9 cellular contexts compared by ENCODE assay signal in genomic region chr15:67914537-67915373, GRCh38.
A peak's percentile ranks its signal among the peaks of the same experiment; 100 is the strongest.
DNase-seq lines count a peak whose midpoint lies in the region; ATAC-seq, FAIRE-seq and TF ChIP-seq lines count a peak whose summit lies in the region.
"Had no signal": no experiment of that assay in that cellular context is flagged by ENCODE, and none has a peak within 500 bp of the region (broad histone marks: within the 10 kb centered on the region; RNA-seq: fewer than 3 reads in every experiment).

No MANE protein-coding gene starts in this region.

- no peak for TF ChIP-seq POLR2A in suprapubic skin (IDR thresholded peaks at IDR 0.05)

- H3K4me3 ChIP-seq in astrocyte (ENCODE audit: insufficient read depth, low read depth, low read length) = no peak overlapping the region
- no peak overlapping the region for H3K4me3 ChIP-seq in suprapubic skin

- H3K27me3 ChIP-seq in astrocyte (ENCODE audit: insufficient read depth, low read length) (no peaks in the 10 kb centered on the region), suprapubic skin (no peaks in the 10 kb centered on the region)

- H3K4me1 Mint-ChIP-seq in astrocyte (ENCODE audit: low read depth, unreplicated experiment) = peaks cover 27% of the 10 kb centered on the region
- no peaks in the 10 kb centered on the region for H3K4me1 Mint-ChIP-seq in activated T-cell treated with anti-CD3 and anti-CD28 coated beads, Interleukin-2, amount 50 U/mL, for 4 hours (ENCODE audit: low read depth)

- peaks cover 11% of the 10 kb centered on the region for H3K9me3 ChIP-seq in astrocyte (ENCODE audit: insufficient read depth, low read depth, low read length)
- H3K9me3 ChIP-seq in suprapubic skin = no peaks in the 10 kb centered on the region

- no peaks in the 10 kb centered on the region for H3K36me3 Mint-ChIP-seq in astrocyte (ENCODE audit: low read depth, unreplicated experiment)
- no peaks in the 10 kb centered on the region for H3K36me3 Mint-ChIP-seq in activated T-cell treated with anti-CD3 and anti-CD28 coated beads, Interleukin-2, amount 50 U/mL, for 4 hours (ENCODE audit: insufficient read depth)

- H3K27ac Mint-ChIP-seq in astrocyte (ENCODE audit: unreplicated experiment) = peak overlapping the region; percentile 87

- no peak overlapping the region for H3K9ac ChIP-seq in astrocyte (ENCODE audit: low read length)

- no peaks in the 10 kb centered on the region for H3K27me3 Mint-ChIP-seq in astrocyte (ENCODE audit: low read depth, unreplicated experiment)
- peaks cover 8% of the 10 kb centered on the region for H3K27me3 Mint-ChIP-seq in activated T-cell treated with anti-CD3 and anti-CD28 coated beads, Interleukin-2, amount 50 U/mL, for 4 hours (ENCODE audit: low read depth)

- DNase-seq in NCI-H1092 (lab: John Stamatoyannopoulos, UW) (peak; percentile 35), astrocyte (ENCODE audit: low read depth) (peak; percentile 13), left kidney (ENCODE audit: low read depth, low spot score) (peak; percentile 93), suprapubic skin (ENCODE audit: low spot score in 2 of 2) (no peak), mesenteric fat pad (ENCODE audit: low spot score) (no peak), NCI-H2107 (lab: John Stamatoyannopoulos, UW) (no peak)
- DNase-seq in activated T-cell treated with anti-CD3 and anti-CD28 coated beads, Interleukin-2, amount 50 U/mL, for 4 hours = no peak
- DNase-seq in activated T-cell treated with anti-CD3 and anti-CD28 coated beads, Interleukin-2, amount 50 U/mL, for 1 hour = no peak

- WGBS in suprapubic skin = 48% methylated on average over 6 of the region's 6 CpGs

- H3K4me1 ChIP-seq in astrocyte (ENCODE audit: insufficient read depth, low read length) (no peaks in the 10 kb centered on the region), suprapubic skin (peaks cover 14% of the 10 kb centered on the region)

- H3K4me3 Mint-ChIP-seq in astrocyte (ENCODE audit: unreplicated experiment) = peak overlapping the region; percentile 40
- no peak overlapping the region for H3K4me3 Mint-ChIP-seq in activated T-cell treated with anti-CD3 and anti-CD28 coated beads, Interleukin-2, amount 50 U/mL, for 4 hours

- H3K79me2 ChIP-seq in astrocyte (ENCODE audit: insufficient read depth, low read length) = no peaks in the 10 kb centered on the region

- ATAC-seq in activated T-cell treated with anti-CD3 and anti-CD28 coated beads, Interleukin-2, amount 50 U/mL, for 4 hours = no peak
- ATAC-seq: activated CD4-positive, CD25-positive, alpha-beta regulatory T cell treated with anti-CD3 and anti-CD28 coated beads, Interleukin-2, amount 50 U/mL, for 24 hours had no signal

- TF ChIP-seq EP300 in suprapubic skin (IDR thresholded peaks at IDR 0.05) = no peak

- H2AFZ ChIP-seq in astrocyte (ENCODE audit: low read depth, low read length) = peak overlapping the region; percentile 5

- no peak for FAIRE-seq in astrocyte (lab: Jason Lieb, UNC)

- H4K20me1 ChIP-seq in astrocyte (ENCODE audit: insufficient read depth, low read length) = no peaks in the 10 kb centered on the region

- peak overlapping the region; percentile 36 for H3K4me2 ChIP-seq in astrocyte (ENCODE audit: low read length)

- no peaks in the 10 kb centered on the region for H3K9me3 Mint-ChIP-seq in astrocyte (ENCODE audit: unreplicated experiment)
- peaks cover 17% of the 10 kb centered on the region for H3K9me3 Mint-ChIP-seq in activated T-cell treated with anti-CD3 and anti-CD28 coated beads, Interleukin-2, amount 50 U/mL, for 4 hours

- no peak for TF ChIP-seq CTCF in astrocyte (IDR thresholded peaks at IDR 0.05; ENCODE audit: insufficient read depth, low read depth, low read length)
- no peak for TF ChIP-seq CTCF in suprapubic skin (IDR thresholded peaks at IDR 0.05)

- H3K27ac ChIP-seq in astrocyte (ENCODE audit: low read depth, low read length) (no peak overlapping the region), suprapubic skin (peak overlapping the region; percentile 58)

- H3K36me3 ChIP-seq in astrocyte (ENCODE audit: insufficient read depth, low read length) = no peaks in the 10 kb centered on the region
- H3K36me3 ChIP-seq in suprapubic skin = no peaks in the 10 kb centered on the region

Comparison
In these comparisons a context has a peak if more than half of its experiments do, and no peak if none do; other contexts are left out.
1. DNase-seq: peak in NCI-H1092 (single experiment), astrocyte (single experiment) and left kidney (single experiment); none in suprapubic skin (0 of 2), mesenteric fat pad (single experiment), activated T-cell treated with anti-CD3 and anti-CD28 coated beads, Interleukin-2, amount 50 U/mL, for 4 hours (single experiment), NCI-H2107 (single experiment) and activated T-cell treated with anti-CD3 and anti-CD28 coated beads, Interleukin-2, amount 50 U/mL, for 1 hour (single experiment).